In the genomic region with DNA sequence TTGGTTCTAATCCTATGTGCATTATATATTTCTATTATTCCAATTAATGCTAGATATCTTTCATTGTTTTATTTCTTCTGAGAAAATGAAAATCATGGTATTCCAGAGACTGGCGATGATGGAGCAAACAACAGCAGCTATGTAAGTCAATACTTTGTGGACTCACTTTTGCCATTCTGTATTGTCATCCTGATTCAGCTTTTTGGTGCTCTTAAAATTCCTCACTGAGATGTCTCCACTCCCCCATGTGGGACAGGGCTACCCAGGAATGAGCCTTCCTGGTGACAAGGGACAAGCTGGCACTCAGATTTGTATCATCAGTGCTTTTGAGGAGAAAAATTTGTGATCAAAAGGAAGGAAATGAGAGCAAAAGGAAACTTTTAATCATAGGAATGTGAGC, we compare ENCODE assay signal across 37 cellular contexts. TPM values are rescaled to one million over a fixed set of nuclear protein-coding genes. Genes with fewer than 3 reads are reported as not detected.
"Had no signal": no experiment of that assay in that cellular context is flagged by ENCODE, and none has a peak within 500 bp of the region (broad histone marks: within the 10 kb centered on the region; RNA-seq: fewer than 3 reads in every experiment).

No MANE protein-coding gene starts in this region.

- H3K4me3 Mint-ChIP-seq: activated CD4-positive, alpha-beta memory T cell treated with anti-CD3 and anti-CD28 coated beads for 36 hours; activated CD4-positive, alpha-beta T cell treated with anti-CD3 and anti-CD28 coated beads for 36 hours; activated CD4-positive, alpha-beta T cell treated with anti-CD3 and anti-CD28 coated beads, Interleukin-2, amount 10 ng/mL, durations not matched to agents 24 days and 14 days; activated CD8-positive, alpha-beta memory T cell treated with anti-CD3 and anti-CD28 coated beads, Interleukin-2, amount 10 ng/mL, durations not matched to agents 7 days and 5 days; activated CD8-positive, alpha-beta T cell treated with anti-CD3 and anti-CD28 coated beads, Interleukin-2, amount 10 ng/mL, durations not matched to agents 7 days and 5 days; activated naive CD4-positive, alpha-beta T cell treated with anti-CD3 and anti-CD28 coated beads for 36 hours; activated naive CD4-positive, alpha-beta T cell treated with anti-CD3 and anti-CD28 coated beads, Interleukin-2, amount 50 U/mL, for 24 hours; activated naive CD8-positive, alpha-beta T cell treated with anti-CD3 and anti-CD28 coated beads for 36 hours; activated naive CD8-positive, alpha-beta T cell treated with anti-CD3 and anti-CD28 coated beads, Interleukin-2, amount 50 U/mL, for 24 hours; activated T-helper 1 cell treated with anti-CD3 and anti-CD28 coated beads, Interleukin-12 subunit alpha, Interleukin-12 subunit beta, Interleukin-2, Interleukin-4 antibody, amounts not matched to agents 30 ng/mL and 10 ng/mL and 1 ng/mL, durations not matched to agents 14 hours and 24 hours and 36 hours; effector memory CD8-positive, alpha-beta T cell; T-cell; T-helper 1 cell treated with Interleukin-12 subunit alpha and Interleukin-12 subunit beta and Interleukin-4 antibody, amounts not matched to agents 30 μg/mL and 1 μg/mL, for 36 hours had no signal

- H3K27me3 ChIP-seq: adrenal gland, body of pancreas, esophagus muscularis mucosa, foreskin keratinocyte, gastrocnemius medialis had no signal

- H3K4me3 ChIP-seq: adrenal gland, body of pancreas, esophagus muscularis mucosa, gastrocnemius medialis had no signal

- H3K4me1 Mint-ChIP-seq: activated naive CD4-positive, alpha-beta T cell treated with anti-CD3 and anti-CD28 coated beads, Interleukin-2, amount 50 U/mL, for 24 hours had no signal

- H3K4me1 ChIP-seq: adrenal gland, body of pancreas, gastrocnemius medialis had no signal

- H3K36me3 ChIP-seq: adrenal gland, esophagus muscularis mucosa, gastrocnemius medialis had no signal

- H3K27ac ChIP-seq: adrenal gland, body of pancreas, esophagus muscularis mucosa had no signal

- H3K9me3 Mint-ChIP-seq: activated CD4-positive, alpha-beta memory T cell treated with anti-CD3 and anti-CD28 coated beads for 36 hours; activated CD4-positive, alpha-beta T cell treated with anti-CD3 and anti-CD28 coated beads, Interleukin-2, amount 10 ng/mL, durations not matched to agents 24 days and 14 days; activated naive CD4-positive, alpha-beta T cell treated with anti-CD3 and anti-CD28 coated beads for 36 hours; activated naive CD4-positive, alpha-beta T cell treated with anti-CD3 and anti-CD28 coated beads, Interleukin-2, amount 50 U/mL, for 24 hours; activated naive CD8-positive, alpha-beta T cell treated with anti-CD3 and anti-CD28 coated beads for 36 hours; activated naive CD8-positive, alpha-beta T cell treated with anti-CD3 and anti-CD28 coated beads, Interleukin-2, amount 50 U/mL, for 24 hours; activated T-helper 1 cell treated with anti-CD3 and anti-CD28 coated beads, Interleukin-12 subunit alpha, Interleukin-12 subunit beta, Interleukin-2, Interleukin-4 antibody, amounts not matched to agents 30 ng/mL and 10 ng/mL and 1 ng/mL, durations not matched to agents 14 hours and 24 hours and 36 hours; activated T-helper 2 cell treated with anti-CD3 and anti-CD28 coated beads, Interferon-gamma antibody, Interleukin-2, Interleukin-4, amounts not matched to agents 10 μg/mL and 5 μg/mL and 100 μg/mL, durations not matched to agents 14 hours and 24 hours and 36 hours; effector memory CD8-positive, alpha-beta T cell; T-cell; T-helper 1 cell treated with Interleukin-12 subunit alpha and Interleukin-12 subunit beta and Interleukin-4 antibody, amounts not matched to agents 30 μg/mL and 1 μg/mL, for 36 hours had no signal

- H3K27ac Mint-ChIP-seq: activated CD4-positive, alpha-beta memory T cell treated with anti-CD3 and anti-CD28 coated beads for 36 hours; activated CD4-positive, alpha-beta T cell treated with anti-CD3 and anti-CD28 coated beads for 36 hours; activated CD4-positive, alpha-beta T cell treated with anti-CD3 and anti-CD28 coated beads, Interleukin-2, amount 10 ng/mL, durations not matched to agents 24 days and 14 days; activated CD8-positive, alpha-beta memory T cell treated with anti-CD3 and anti-CD28 coated beads, Interleukin-2, amount 10 ng/mL, durations not matched to agents 7 days and 5 days; activated CD8-positive, alpha-beta T cell treated with anti-CD3 and anti-CD28 coated beads, Interleukin-2, amount 10 ng/mL, durations not matched to agents 7 days and 5 days; activated naive CD4-positive, alpha-beta T cell treated with anti-CD3 and anti-CD28 coated beads for 36 hours; activated naive CD4-positive, alpha-beta T cell treated with anti-CD3 and anti-CD28 coated beads, Interleukin-2, amount 50 U/mL, for 24 hours; activated naive CD8-positive, alpha-beta T cell treated with anti-CD3 and anti-CD28 coated beads for 36 hours; activated naive CD8-positive, alpha-beta T cell treated with anti-CD3 and anti-CD28 coated beads, Interleukin-2, amount 50 U/mL, for 24 hours; activated T-helper 1 cell treated with anti-CD3 and anti-CD28 coated beads, Interleukin-12 subunit alpha, Interleukin-12 subunit beta, Interleukin-2, Interleukin-4 antibody, amounts not matched to agents 30 ng/mL and 10 ng/mL and 1 ng/mL, durations not matched to agents 14 hours and 24 hours and 36 hours; activated T-helper 2 cell treated with anti-CD3 and anti-CD28 coated beads, Interferon-gamma antibody, Interleukin-2, Interleukin-4, amounts not matched to agents 10 μg/mL and 5 μg/mL and 100 μg/mL, durations not matched to agents 14 hours and 24 hours and 36 hours; effector memory CD8-positive, alpha-beta T cell; T-cell; T-helper 1 cell treated with Interleukin-12 subunit alpha and Interleukin-12 subunit beta and Interleukin-4 antibody, amounts not matched to agents 30 μg/mL and 1 μg/mL, for 36 hours had no signal

- DNase-seq: activated CD4-positive, alpha-beta memory T cell treated with anti-CD3 and anti-CD28 coated beads for 36 hours; activated CD4-positive, alpha-beta T cell treated with anti-CD3 and anti-CD28 coated beads for 36 hours; activated CD4-positive, alpha-beta T cell treated with anti-CD3 and anti-CD28 coated beads, Interleukin-2, amount 10 ng/mL, durations not matched to agents 24 days and 14 days; activated CD4-positive, CD25-positive, alpha-beta regulatory T cell; activated CD4-positive, CD25-positive, alpha-beta regulatory T cell treated with anti-CD3 and anti-CD28 coated beads, Interleukin-2, amount 50 U/mL, for 72 hours; activated CD8-positive, alpha-beta memory T cell treated with anti-CD3 and anti-CD28 coated beads, Interleukin-2, amount 50 U/mL, for 4 hours; activated CD8-positive, alpha-beta T cell treated with anti-CD3 and anti-CD28 coated beads, Interleukin-2, amount 10 ng/mL, durations not matched to agents 7 days and 5 days; activated effector memory CD4-positive, alpha-beta T cell treated with anti-CD3 and anti-CD28 coated beads, Interleukin-2, amount 50 U/mL, for 16 hours; activated naive CD4-positive, alpha-beta T cell treated with anti-CD3 and anti-CD28 coated beads for 36 hours; activated naive CD8-positive, alpha-beta T cell treated with anti-CD3 and anti-CD28 coated beads for 36 hours; activated naive CD8-positive, alpha-beta T cell treated with anti-CD3 and anti-CD28 coated beads, Interleukin-2, amount 50 U/mL, for 24 hours; activated T-cell treated with anti-CD3 and anti-CD28 coated beads, Interleukin-2, amount 50 U/mL, for 1 hour; activated T-cell treated with anti-CD3 and anti-CD28 coated beads, Interleukin-2, amount 50 U/mL, for 48 hours; adrenal gland; amygdala; aorta; body of pancreas; caudate nucleus; cortex of kidney; dermis blood vessel endothelial cell; effector CD4-positive, alpha-beta T cell; effector memory CD8-positive, alpha-beta T cell; erythroblast; foreskin keratinocyte; gastrocnemius medialis; glutamatergic neuron; T-cell; T-helper 9 cell had no signal

- H3K9me3 ChIP-seq: adrenal gland, body of pancreas, esophagus muscularis mucosa, gastrocnemius medialis had no signal

- H3K27me3 Mint-ChIP-seq: activated naive CD4-positive, alpha-beta T cell treated with anti-CD3 and anti-CD28 coated beads, Interleukin-2, amount 50 U/mL, for 24 hours; activated naive CD8-positive, alpha-beta T cell treated with anti-CD3 and anti-CD28 coated beads for 36 hours; effector memory CD8-positive, alpha-beta T cell; T-cell had no signal

- H3K36me3 Mint-ChIP-seq: activated CD4-positive, alpha-beta memory T cell treated with anti-CD3 and anti-CD28 coated beads for 36 hours; activated naive CD4-positive, alpha-beta T cell treated with anti-CD3 and anti-CD28 coated beads, Interleukin-2, amount 50 U/mL, for 24 hours; activated naive CD8-positive, alpha-beta T cell treated with anti-CD3 and anti-CD28 coated beads for 36 hours; T-cell had no signal

RNA-seq across cellular contexts. Expression of a gene that starts 56.7 kb away (rescaled TPM):
- total RNA-seq: activated CD4-positive, alpha-beta T cell treated with anti-CD3 and anti-CD28 coated beads for 36 hours; activated CD8-positive, alpha-beta memory T cell treated with anti-CD3 and anti-CD28 coated beads for 36 hours; activated CD8-positive, alpha-beta memory T cell treated with anti-CD3 and anti-CD28 coated beads, Interleukin-2, amount 10 ng/mL, durations not matched to agents 7 days and 5 days; activated CD8-positive, alpha-beta T cell treated with anti-CD3 and anti-CD28 coated beads, Interleukin-2, amount 10 ng/mL, durations not matched to agents 7 days and 5 days; activated naive CD4-positive, alpha-beta T cell treated with anti-CD3 and anti-CD28 coated beads for 36 hours; activated naive CD8-positive, alpha-beta T cell treated with anti-CD3 and anti-CD28 coated beads for 36 hours; body of pancreas; chondrocyte; dermis blood vessel endothelial cell; foreskin keratinocyte; T-helper 2 cell treated with Interferon-gamma antibody and Interleukin-4, amounts not matched to agents 100 ng/mL and 5 ng/mL, for 36 hours had no signal
- polyA plus RNA-seq: aorta, foreskin keratinocyte had no signal
